ENCODE assay signal across 17 cellular contexts in genomic region chr5:150374651-150375050, GRCh38. TPM values are rescaled to one million over a fixed set of nuclear protein-coding genes. Genes with fewer than 3 reads are reported as not detected.
"Had no signal": no experiment of that assay in that cellular context is flagged by ENCODE, and none has a peak within 500 bp of the region (broad histone marks: within the 10 kb centered on the region; RNA-seq: fewer than 3 reads in every experiment).

No MANE protein-coding gene starts in this region.

- H3K9me3 Mint-ChIP-seq: naive thymus-derived CD8-positive, alpha-beta T cell; stimulated activated naive CD8-positive, alpha-beta T cell treated with anti-CD3 and anti-CD28 coated beads, Interleukin-15, Interleukin-2, amounts not matched to agents 100 ng/mL and 50 ng/mL, for 24 hours had no signal

- H3K27me3 Mint-ChIP-seq: naive thymus-derived CD8-positive, alpha-beta T cell; stimulated activated naive CD8-positive, alpha-beta T cell treated with anti-CD3 and anti-CD28 coated beads, Interleukin-15, Interleukin-2, amounts not matched to agents 100 ng/mL and 50 ng/mL, for 24 hours had no signal

- ATAC-seq: gastrocnemius medialis; heart right ventricle; left lobe of liver; mucosa of descending colon; naive thymus-derived CD8-positive, alpha-beta T cell; right cardiac atrium had no signal

- H3K4me1 ChIP-seq: colonic mucosa, gastrocnemius medialis, testis, tibial nerve had no signal

- H3K9me3 ChIP-seq: colonic mucosa, gastrocnemius medialis, heart right ventricle, mucosa of descending colon, ovary, testis, tibial nerve had no signal

- H3K27ac ChIP-seq: colonic mucosa, gastrocnemius medialis, heart right ventricle, ovary, testis, tibial nerve had no signal

- H3K27me3 ChIP-seq: colonic mucosa, gastrocnemius medialis, heart right ventricle, ovary, testis, tibial nerve had no signal

- H3K4me3 Mint-ChIP-seq: naive thymus-derived CD8-positive, alpha-beta T cell; stimulated activated naive CD8-positive, alpha-beta T cell treated with anti-CD3 and anti-CD28 coated beads, Interleukin-15, Interleukin-2, amounts not matched to agents 100 ng/mL and 50 ng/mL, for 24 hours had no signal

- H3K27ac Mint-ChIP-seq: stimulated activated naive CD8-positive, alpha-beta T cell treated with anti-CD3 and anti-CD28 coated beads, Interleukin-15, Interleukin-2, amounts not matched to agents 100 ng/mL and 50 ng/mL, for 24 hours had no signal

- H3K4me3 ChIP-seq: colonic mucosa, gastrocnemius medialis, heart right ventricle, mucosa of descending colon, ovary, testis, tibial nerve had no signal

- DNase-seq: colonic mucosa; effector CD4-positive, alpha-beta T cell; gastrocnemius medialis; heart right ventricle; hypothalamus; mammary epithelial cell; mucosa of descending colon; naive thymus-derived CD8-positive, alpha-beta T cell; ovary; right cardiac atrium; small intestine; stimulated activated CD4-positive, alpha-beta T cell treated with anti-CD3 and anti-CD28 coated beads, Interleukin-12 subunit alpha, Interleukin-12 subunit beta, amount 100 ng/mL, for 4 hours; testis had no signal

RNA-seq across cellular contexts. Expression of gene CD74, which starts 38.1 kb away (rescaled TPM):
- polyA plus RNA-seq: neural cell had no signal
